11 cellular contexts compared by ENCODE assay signal in genomic region chr1:69700770-69701169, GRCh38.
DNase-seq lines count a peak whose midpoint lies in the region; ATAC-seq, FAIRE-seq and TF ChIP-seq lines count a peak whose summit lies in the region.
"Had no signal": no experiment of that assay in that cellular context is flagged by ENCODE, and none has a peak within 500 bp of the region (broad histone marks: within the 10 kb centered on the region; RNA-seq: fewer than 3 reads in every experiment).

No MANE protein-coding gene starts in this region.

- no peak for ATAC-seq in GM21381 (IDR thresholded peaks at IDR 0.05; ENCODE audit: unreplicated experiment)

- H3K4me3 ChIP-seq in HAP-1, result no peak overlapping the region

- TF ChIP-seq CTCF in D721Med (IDR thresholded peaks at IDR 0.05; ENCODE audit: insufficient read depth, missing control alignments), result peak; percentile 31

- no peaks in the 10 kb centered on the region for H3K4me1 ChIP-seq in HAP-1

- DNase-seq in D721Med (ENCODE audit: insufficient read length, low spot score) (no peak), HAP-1 (ENCODE audit: low spot score in 2 of 2) (peak; percentile 45 to 74), SK-N-DZ (ENCODE audit: low spot score) (peak; percentile 2), iPS-NIHi11 (ENCODE audit: low spot score) (peak; percentile 34), 8988T (no peak), T-helper 2 cell (no peak)
- no peak for DNase-seq in activated CD4-positive, alpha-beta T cell treated with anti-CD3 and anti-CD28 coated beads for 48 hours
- DNase-seq: activated T-cell treated with anti-CD3 and anti-CD28 coated beads, Interleukin-2, amount 50 U/mL, for 24 hours; NCI-H1105; stimulated activated CD4-positive, alpha-beta T cell treated with anti-CD3 and anti-CD28 coated beads, Interleukin-2, amount 100 ng/mL, for 48 hours had no signal

- FAIRE-seq in D721Med (lab: Jason Lieb, UNC), result no peak

- H3K36me3 ChIP-seq in HAP-1 (replicated peaks), result no peaks in the 10 kb centered on the region

- H3K9me3 ChIP-seq in HAP-1, result no peaks in the 10 kb centered on the region

- in situ Hi-C loops in HAP-1 (cut with MboI; ENCODE audit: low sequenced_read_pairs), result no loop called here

- H3K27me3 ChIP-seq in HAP-1 (ENCODE audit: low read depth), result no peaks in the 10 kb centered on the region

Comparison
In these comparisons a context has a peak if more than half of its experiments do, and no peak if none do; other contexts are left out.
1. DNase-seq: peak in HAP-1 (2 of 2), SK-N-DZ (single experiment) and iPS-NIHi11 (single experiment); none in D721Med (single experiment), 8988T (single experiment), T-helper 2 cell (0 of 5) and activated CD4-positive, alpha-beta T cell treated with anti-CD3 and anti-CD28 coated beads for 48 hours (single experiment).